ENCODE assay signal across 1 cellular context in genomic region chr14:102605026-102605425, GRCh38.
TF ChIP-seq lines count a peak whose summit lies in the region.

No MANE protein-coding gene starts in this region.

TF ChIP-seq in K562, 482 proteins besides CTCF, POLR2A, EP300 and RAD21:
- peak; percentile 43 for TF ChIP-seq CEBPB (tag; IDR thresholded peaks at IDR 0.05)
- no peak for TF ChIP-seq SMARCC2 (IDR thresholded peaks at IDR 0.05; ENCODE audit: low read depth)
